17 cellular contexts compared by ENCODE assay signal in genomic region chr9:13586726-13587392, GRCh38.
DNase-seq lines count a peak whose midpoint lies in the region; ATAC-seq and TF ChIP-seq lines count a peak whose summit lies in the region.
"Had no signal": no experiment of that assay in that cellular context is flagged by ENCODE, and none has a peak within 500 bp of the region (broad histone marks: within the 10 kb centered on the region; RNA-seq: fewer than 3 reads in every experiment).

No MANE protein-coding gene starts in this region.

- no peaks in the 10 kb centered on the region for H3K27me3 ChIP-seq in tibial nerve

- peaks cover 0 to 20% (median 5%) of the 10 kb centered on the region in 4 donors for H3K4me1 ChIP-seq in tibial nerve

- H3K27ac Mint-ChIP-seq in neural crest cell (ENCODE audit: unreplicated experiment) (no peak overlapping the region), T-cell (no peak overlapping the region)
- H3K27ac Mint-ChIP-seq: activated T-helper 1 cell treated with anti-CD3 and anti-CD28 coated beads, Interleukin-12 subunit alpha, Interleukin-12 subunit beta, Interleukin-2, Interleukin-4 antibody, amounts not matched to agents 30 ng/mL and 10 ng/mL and 1 ng/mL, durations not matched to agents 14 hours and 24 hours and 36 hours; effector memory CD8-positive, alpha-beta T cell; naive B cell had no signal

- CTCF ChIA-PET in T-cell (lab: Charles Lee) = no interaction called here

- H3K9me3 ChIP-seq in tibial nerve = no peaks in the 10 kb centered on the region
- H3K9me3 ChIP-seq: MG63 had no signal

- H3K9me3 Mint-ChIP-seq in neural crest cell = peaks cover 2% of the 10 kb centered on the region
- peaks cover 9 to 18% (median 13%) of the 10 kb centered on the region in 3 donors for H3K9me3 Mint-ChIP-seq in T-cell

- ATAC-seq in T-cell (replicated peaks in 1 of 4) = no peak
- ATAC-seq in HG03469 (IDR thresholded peaks at IDR 0.05; ENCODE audit: unreplicated experiment) = no peak
- ATAC-seq: effector memory CD8-positive, alpha-beta T cell; left lobe of liver had no signal

- no peak overlapping the region for H3K4me3 ChIP-seq in tibial nerve
- H3K4me3 ChIP-seq: MG63 had no signal

- H3K4me3 Mint-ChIP-seq in neural crest cell (peak overlapping the region; percentile 6), T-cell (no peak overlapping the region)
- H3K4me3 Mint-ChIP-seq: activated T-helper 1 cell treated with anti-CD3 and anti-CD28 coated beads, Interleukin-12 subunit alpha, Interleukin-12 subunit beta, Interleukin-2, Interleukin-4 antibody, amounts not matched to agents 30 ng/mL and 10 ng/mL and 1 ng/mL, durations not matched to agents 14 hours and 24 hours and 36 hours; effector memory CD8-positive, alpha-beta T cell; naive B cell had no signal

- peak overlapping the region in 1 of 4 donors; percentile 44 for H3K27ac ChIP-seq in tibial nerve

- POLR2A ChIA-PET in T-cell (lab: Charles Lee) = no interaction called here

- WGBS in tibial nerve, 2 donors = 54 to 57% methylated on average over 5 of the region's 5 CpGs

- no peak for TF ChIP-seq POLR2A in tibial nerve (IDR thresholded peaks at IDR 0.05)

- TF ChIP-seq CTCF in neural crest cell (conservative IDR thresholded peaks at IDR 0.05) = no peak
- TF ChIP-seq CTCF in tibial nerve (IDR thresholded peaks at IDR 0.05) = no peak

- DNase-seq in Ammon's horn (ENCODE audit: low spot score) (peak; percentile 47), HT1080 (ENCODE audit: low read depth) (peak; percentile 24), dermis microvascular lymphatic vessel endothelial cell (ENCODE audit: low read depth in 2 of 2) (peak; percentile 91 to 92), neural crest cell (ENCODE audit: low read depth, low spot score) (no peak), NCI-H2171 (lab: John Stamatoyannopoulos, UW) (no peak), T-cell (no peak), tibial nerve (ENCODE audit: low spot score in 2 of 2) (no peak)
- DNase-seq: activated CD4-positive, CD25-positive, alpha-beta regulatory T cell; Calu3; effector memory CD8-positive, alpha-beta T cell; GF-D8; MG63; naive B cell; NCI-H2107 had no signal

- H3K4me1 Mint-ChIP-seq in neural crest cell = peaks cover 8% of the 10 kb centered on the region
- H3K4me1 Mint-ChIP-seq in T-cell = no peaks in the 10 kb centered on the region
- H3K4me1 Mint-ChIP-seq: naive B cell had no signal

- H3K27me3 Mint-ChIP-seq in neural crest cell (ENCODE audit: low read depth) (peaks cover 8% of the 10 kb centered on the region), T-cell (no peaks in the 10 kb centered on the region)
- H3K27me3 Mint-ChIP-seq: effector memory CD8-positive, alpha-beta T cell; naive B cell had no signal

- H3K36me3 ChIP-seq in tibial nerve = no peaks in the 10 kb centered on the region
- H3K36me3 ChIP-seq: MG63 had no signal

- no peaks in the 10 kb centered on the region for H3K36me3 Mint-ChIP-seq in neural crest cell (ENCODE audit: low read depth)
- no peaks in the 10 kb centered on the region for H3K36me3 Mint-ChIP-seq in T-cell
- H3K36me3 Mint-ChIP-seq: naive B cell had no signal

- TF ChIP-seq EP300 in tibial nerve (IDR thresholded peaks at IDR 0.05) = no peak

Comparison
In these comparisons a context has a peak if more than half of its experiments do, and no peak if none do; other contexts are left out.
1. DNase-seq: peak in Ammon's horn (single experiment), HT1080 (single experiment) and dermis microvascular lymphatic vessel endothelial cell (2 of 2); none in neural crest cell (single experiment), NCI-H2171 (single experiment), T-cell (0 of 34) and tibial nerve (0 of 2).